Comparison of ENCODE assay signal across 14 cellular contexts in genomic region chr16:15983898-15984297, GRCh38. TPM values are rescaled to one million over a fixed set of nuclear protein-coding genes. Genes with fewer than 3 reads are reported as not detected.
DNase-seq lines count a peak whose midpoint lies in the region; ATAC-seq, FAIRE-seq and TF ChIP-seq lines count a peak whose summit lies in the region.
"Had no signal": no experiment of that assay in that cellular context is flagged by ENCODE, and none has a peak within 500 bp of the region (broad histone marks: within the 10 kb centered on the region; RNA-seq: fewer than 3 reads in every experiment).

No MANE protein-coding gene starts in this region.

- H3K4me3 ChIP-seq in A549 (no peak overlapping the region), MG63 (no peak overlapping the region)
- H3K4me3 ChIP-seq: ovary had no signal

- H3K4me3 Mint-ChIP-seq in effector memory CD8-positive, alpha-beta T cell: no peak overlapping the region
- H3K4me3 Mint-ChIP-seq in activated naive CD4-positive, alpha-beta T cell treated with anti-CD3 and anti-CD28 coated beads for 36 hours: no peak overlapping the region
- H3K4me3 Mint-ChIP-seq: activated T-helper 1 cell treated with anti-CD3 and anti-CD28 coated beads, Interleukin-12 subunit alpha, Interleukin-12 subunit beta, Interleukin-2, Interleukin-4 antibody, amounts not matched to agents 30 ng/mL and 10 ng/mL and 1 ng/mL, durations not matched to agents 14 hours and 24 hours and 36 hours had no signal

- peak overlapping the region; percentile 14; the same call in 1 of the 3 replicates for H3K4me2 ChIP-seq in A549

- peaks cover 17% of the 10 kb centered on the region for H3K36me3 Mint-ChIP-seq in effector memory CD8-positive, alpha-beta T cell (ENCODE audit: insufficient read depth)
- peaks cover 48% of the 10 kb centered on the region for H3K36me3 Mint-ChIP-seq in activated naive CD4-positive, alpha-beta T cell treated with anti-CD3 and anti-CD28 coated beads for 36 hours (ENCODE audit: low read depth)

- intact Hi-C loops in activated naive CD4-positive, alpha-beta T cell treated with anti-CD3 and anti-CD28 coated beads for 36 hours (cut with micrococcal nuclease): no loop called here

- peaks cover 62% of the 10 kb centered on the region for H3K4me1 ChIP-seq in A549

- peaks cover 29 to 45% of the 10 kb centered on the region in 2 donors for H3K4me1 Mint-ChIP-seq in effector memory CD8-positive, alpha-beta T cell (ENCODE audit: low read depth in 2 of 2)
- H3K4me1 Mint-ChIP-seq in activated naive CD4-positive, alpha-beta T cell treated with anti-CD3 and anti-CD28 coated beads for 36 hours (ENCODE audit: low read depth): peaks cover 34% of the 10 kb centered on the region

- TF ChIP-seq POLR2A in A549 (IDR thresholded peaks at IDR 0.05; ENCODE audit: low read length): no peak

- peaks cover 0 to 3% of the 10 kb centered on the region in 2 donors for H3K9me3 Mint-ChIP-seq in effector memory CD8-positive, alpha-beta T cell
- H3K9me3 Mint-ChIP-seq in activated naive CD4-positive, alpha-beta T cell treated with anti-CD3 and anti-CD28 coated beads for 36 hours: peaks cover 33% of the 10 kb centered on the region

- no peak for TF ChIP-seq EP300 in A549 (IDR thresholded peaks at IDR 0.05)

- peak overlapping the region; percentile 25 to 97; a peak in 4 of 6 replicates for H3K27ac ChIP-seq in A549
- H3K27ac ChIP-seq: ovary had no signal

- CTCF ChIA-PET in A549 (lab: Yijun Ruan, JAX): no interaction called here
- CTCF ChIA-PET in activated naive CD4-positive, alpha-beta T cell treated with anti-CD3 and anti-CD28 coated beads for 36 hours (lab: Charles Lee): no interaction called here

- H3K9me3 ChIP-seq in A549 (peaks cover 23% of the 10 kb centered on the region), MG63 (peaks cover 27% of the 10 kb centered on the region)
- H3K9me3 ChIP-seq: ovary had no signal

- H3K36me3 ChIP-seq in MG63: peaks cover 81% of the 10 kb centered on the region
- H3K36me3 ChIP-seq: ovary had no signal

- WGBS in A549 (ENCODE audit: missing lambda C conversion rate): 66% methylated on average over 5 of the region's 5 CpGs

- no peak for TF ChIP-seq RAD21 in A549 (conservative IDR thresholded peaks at IDR 0.05 in 1 of 2, IDR thresholded peaks at IDR 0.05 in 1 of 2)

- DNase-seq in A549 (ENCODE audit: low read depth in 1 of 2, low spot score in 1 of 2): no peak
- peak; percentile 24 for DNase-seq in MG63
- DNase-seq in effector memory CD8-positive, alpha-beta T cell: no peak
- DNase-seq in lung microvascular endothelial cell (ENCODE audit: low read depth in 2 of 2): peak; percentile 60 to 88
- no peak for DNase-seq in OCI-M2 (lab: John Stamatoyannopoulos, UW; ENCODE audit: unreplicated experiment)
- no peak for DNase-seq in activated naive CD4-positive, alpha-beta T cell treated with anti-CD3 and anti-CD28 coated beads for 36 hours
- DNase-seq in stimulated activated CD4-positive, alpha-beta T cell treated with anti-CD3 and anti-CD28 coated beads, Interleukin-2, amount 100 ng/mL, for 48 hours: no peak
- DNase-seq: activated CD4-positive, alpha-beta T cell treated with anti-CD3 and anti-CD28 coated beads, Interleukin-2, amount 50 U/mL, for 4 hours; Calu3; HCEC 1CT; NCI-H187; ovary had no signal

- no peak for TF ChIP-seq CTCF in A549 (IDR thresholded peaks at IDR 0.05)

- no peak for FAIRE-seq in A549 (lab: Jason Lieb, UNC)

- POLR2A ChIA-PET in A549 (lab: Yijun Ruan, JAX): interaction anchor here (1.0 kb wide), 1 partner anchor 17 kb away, joined by 3 read pairs; no protein-coding TSS in a partner anchor

- peak overlapping the region; percentile 23 to 70 for H3K27ac Mint-ChIP-seq in effector memory CD8-positive, alpha-beta T cell
- H3K27ac Mint-ChIP-seq in activated naive CD4-positive, alpha-beta T cell treated with anti-CD3 and anti-CD28 coated beads for 36 hours: no peak overlapping the region
- H3K27ac Mint-ChIP-seq: activated T-helper 1 cell treated with anti-CD3 and anti-CD28 coated beads, Interleukin-12 subunit alpha, Interleukin-12 subunit beta, Interleukin-2, Interleukin-4 antibody, amounts not matched to agents 30 ng/mL and 10 ng/mL and 1 ng/mL, durations not matched to agents 14 hours and 24 hours and 36 hours had no signal

- H3K27me3 Mint-ChIP-seq in effector memory CD8-positive, alpha-beta T cell: no peaks in the 10 kb centered on the region
- no peaks in the 10 kb centered on the region for H3K27me3 Mint-ChIP-seq in activated naive CD4-positive, alpha-beta T cell treated with anti-CD3 and anti-CD28 coated beads for 36 hours (ENCODE audit: low read depth)

- no peaks in the 10 kb centered on the region for H3K27me3 ChIP-seq in MG63
- H3K27me3 ChIP-seq: ovary had no signal

- ATAC-seq in A549 (no peak), GM18868 (IDR thresholded peaks at IDR 0.05; ENCODE audit: unreplicated experiment) (no peak)
- no peak for ATAC-seq in effector memory CD8-positive, alpha-beta T cell (replicated peaks)

TF ChIP-seq in A549, 52 proteins besides CTCF, POLR2A, EP300 and RAD21:
- TF ChIP-seq HOXB13 (CRISPR knock-in tag; IDR thresholded peaks at IDR 0.05; ENCODE audit: low read depth) (no peak), MAFK (IDR thresholded peaks at IDR 0.05; ENCODE audit: partially characterized antibody) (peak; percentile 42)

RNA-seq across cellular contexts. Expression of gene ABCC1, which starts 34.5 kb away (rescaled TPM):
- 56.5 and 108 TPM in 2 replicates for polyA plus RNA-seq in A549 (2011; rRNA removed)
- 59.3 and 77.9 TPM in 2 replicates for polyA plus RNA-seq in A549 (2012; cell fraction: cytosol; rRNA removed)
- polyA plus RNA-seq in A549 (2012; cell fraction: nucleus; rRNA removed): 184 and 231 TPM in 2 replicates
- 86.7 to 93.8 TPM (median 90.7 TPM) in 3 replicates for polyA plus RNA-seq in A549 (2017; fragmentation: RNase III; extraction: RNeasy Plus Mini Kit Qiagen cat#74134 plus additional on column Dnase treatment)
- 359 and 414 TPM in 2 replicates for polyA minus RNA-seq in A549 (2011; rRNA and poly(A)+ RNA removed)
- 35.8 and 48.0 TPM in 2 replicates for total RNA-seq in MG63 (2014; rRNA removed; shearing (Covaris generic); ENCODE audit: low replicate concordance)
- 16.6 and 25.4 TPM in 2 replicates for total RNA-seq in lung microvascular endothelial cell
- 10 to 100 TPM; 40.3 to 41.0 TPM for total RNA-seq in activated naive CD4-positive, alpha-beta T cell treated with anti-CD3 and anti-CD28 coated beads for 36 hours

Comparison
In these comparisons a context has a peak if more than half of its experiments do, and no peak if none do; other contexts are left out.
1. DNase-seq: peak in MG63 (single experiment) and lung microvascular endothelial cell (2 of 2); none in A549 (0 of 2), effector memory CD8-positive, alpha-beta T cell (0 of 3), OCI-M2 (single experiment), activated naive CD4-positive, alpha-beta T cell treated with anti-CD3 and anti-CD28 coated beads for 36 hours (single experiment) and stimulated activated CD4-positive, alpha-beta T cell treated with anti-CD3 and anti-CD28 coated beads, Interleukin-2, amount 100 ng/mL, for 48 hours (0 of 2).